23 cellular contexts compared by ENCODE assay signal in the genomic region with DNA sequence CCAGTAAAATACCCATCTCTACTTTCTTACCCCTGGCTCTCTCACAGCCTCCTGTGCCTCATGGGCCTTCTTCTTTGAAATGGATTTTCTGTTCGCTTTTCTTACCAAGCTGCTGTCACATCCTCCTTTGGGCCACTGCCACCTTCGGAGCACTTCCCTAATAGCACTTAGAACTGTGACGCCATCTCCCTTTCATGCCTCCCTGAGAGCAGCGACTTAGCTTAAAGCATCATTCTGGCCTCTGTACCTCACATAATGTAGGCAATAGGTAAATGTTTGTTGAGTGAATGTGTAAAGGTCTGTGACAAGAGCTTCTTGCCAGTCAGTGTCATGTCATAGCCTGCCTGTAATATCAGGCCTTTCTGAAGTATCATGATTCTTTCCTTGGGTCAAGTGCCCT.
DNase-seq lines count a peak whose midpoint lies in the region; ATAC-seq and TF ChIP-seq lines count a peak whose summit lies in the region.
"Had no signal": no experiment of that assay in that cellular context is flagged by ENCODE, and none has a peak within 500 bp of the region (broad histone marks: within the 10 kb centered on the region; RNA-seq: fewer than 3 reads in every experiment).

No MANE protein-coding gene starts in this region.

- peaks cover 47% of the 10 kb centered on the region for H3K4me1 ChIP-seq in Caco-2
- no peaks in the 10 kb centered on the region for H3K4me1 ChIP-seq in naive thymus-derived CD4-positive, alpha-beta T cell (ENCODE audit: control insufficient read depth in 2 of 2, insufficient read depth in 2 of 2, low read length in 2 of 2)

- H3K27ac ChIP-seq in naive thymus-derived CD4-positive, alpha-beta T cell (ENCODE audit: low read depth, low read length): no peak overlapping the region
- H3K27ac ChIP-seq: thoracic aorta had no signal

- peaks cover 47% of the 10 kb centered on the region for H3K36me3 Mint-ChIP-seq in Caco-2 (ENCODE audit: insufficient read depth, unreplicated experiment)
- H3K36me3 Mint-ChIP-seq in naive thymus-derived CD4-positive, alpha-beta T cell: no peaks in the 10 kb centered on the region
- no peaks in the 10 kb centered on the region for H3K36me3 Mint-ChIP-seq in chondrocyte (ENCODE audit: low read depth)
- H3K36me3 Mint-ChIP-seq: CD4-positive, alpha-beta memory T cell; stimulated activated effector memory CD8-positive, alpha-beta T cell treated with anti-CD3 and anti-CD28 coated beads, Interleukin-12 subunit alpha, Interleukin-12 subunit beta, amount 100 ng/mL, for 72 hours; T-cell had no signal

- H3K9me3 Mint-ChIP-seq in Caco-2 (ENCODE audit: unreplicated experiment) (no peaks in the 10 kb centered on the region), chondrocyte (ENCODE audit: low read depth) (no peaks in the 10 kb centered on the region)
- no peaks in the 10 kb centered on the region for H3K9me3 Mint-ChIP-seq in naive thymus-derived CD4-positive, alpha-beta T cell
- H3K9me3 Mint-ChIP-seq: activated T-cell treated with anti-CD3 and anti-CD28 coated beads, Interleukin-2, amount 50 U/mL, for 4 hours; CD4-positive, alpha-beta memory T cell; stimulated activated effector memory CD8-positive, alpha-beta T cell treated with anti-CD3 and anti-CD28 coated beads, Interleukin-12 subunit alpha, Interleukin-12 subunit beta, amount 100 ng/mL, for 72 hours; T-cell had no signal

- no peak for DNase-seq in Caco-2
- peak; percentile 48 for DNase-seq in MV-4-11 (lab: John Stamatoyannopoulos, UW)
- DNase-seq in Right ventricle myocardium superior: peak; percentile 62
- no peak for DNase-seq in naive thymus-derived CD4-positive, alpha-beta T cell
- no peak for DNase-seq in chondrocyte (ENCODE audit: low spot score)
- no peak for DNase-seq in stimulated activated naive CD8-positive, alpha-beta T cell treated with anti-CD3 and anti-CD28 coated beads, Interleukin-15, Interleukin-2, amounts not matched to agents 100 U/mL and 50 U/mL, for 24 hours
- DNase-seq: activated CD4-positive, alpha-beta T cell treated with anti-CD3 and anti-CD28 coated beads for 36 hours; activated naive CD4-positive, alpha-beta T cell; activated T-cell treated with anti-CD3 and anti-CD28 coated beads, Interleukin-2, amount 50 U/mL, for 4 hours; amniotic stem cell; CD4-positive, alpha-beta memory T cell; DMS53; GDM1; NCI-H1417; NCI-H510A treated with DMSO at 0.1 percent for 48 hours; NK-92 treated with Interleukin-12 subunit alpha and Interleukin-12 subunit beta, amount 100 ng/mL, for 24 hours; small intestine; stimulated activated CD4-positive, alpha-beta T cell treated with anti-CD3 and anti-CD28 coated beads, Interleukin-2, amount 100 ng/mL, for 24 hours had no signal

- H3K9me3 ChIP-seq in Caco-2: no peaks in the 10 kb centered on the region
- no peaks in the 10 kb centered on the region for H3K9me3 ChIP-seq in naive thymus-derived CD4-positive, alpha-beta T cell (ENCODE audit: control insufficient read depth in 2 of 3, low read length in 3 of 3)
- H3K9me3 ChIP-seq: thoracic aorta had no signal

- intact Hi-C loops in Caco-2 (cut with micrococcal nuclease; ENCODE audit: unreplicated experiment): no loop called here
- intact Hi-C loops in Right ventricle myocardium superior (cut with DNase I): loop anchor here (10.0 kb wide), 1 partner anchor 236 kb away; the partner anchor contains the start of genes NMBR and VTA1
- intact Hi-C loops in naive thymus-derived CD4-positive, alpha-beta T cell (cut with micrococcal nuclease): no loop called here

- H3K4me3 ChIP-seq in Caco-2 (ENCODE audit: low read depth, low read length): no peak overlapping the region
- no peak overlapping the region for H3K4me3 ChIP-seq in naive thymus-derived CD4-positive, alpha-beta T cell (ENCODE audit: low read length)
- H3K4me3 ChIP-seq: thoracic aorta had no signal

- H3K36me3 ChIP-seq in Caco-2 (ENCODE audit: control insufficient read depth, insufficient read depth, low read length): no peaks in the 10 kb centered on the region
- H3K36me3 ChIP-seq in naive thymus-derived CD4-positive, alpha-beta T cell (ENCODE audit: control insufficient read depth in 2 of 3, insufficient read depth in 3 of 3, low read length in 3 of 3): no peaks in the 10 kb centered on the region
- H3K36me3 ChIP-seq: thoracic aorta had no signal

- no peaks in the 10 kb centered on the region for H3K27me3 ChIP-seq in Caco-2 (replicated peaks; ENCODE audit: control insufficient read depth, insufficient read depth, low read length)
- no peaks in the 10 kb centered on the region for H3K27me3 ChIP-seq in naive thymus-derived CD4-positive, alpha-beta T cell (ENCODE audit: control insufficient read depth in 2 of 2, insufficient read depth in 2 of 2, low read length in 2 of 2)

- H3K27ac Mint-ChIP-seq in Caco-2 (ENCODE audit: unreplicated experiment) (peak overlapping the region; percentile 42), chondrocyte (ENCODE audit: unreplicated experiment) (no peak overlapping the region)
- H3K27ac Mint-ChIP-seq in naive thymus-derived CD4-positive, alpha-beta T cell: no peak overlapping the region
- H3K27ac Mint-ChIP-seq: activated CD4-positive, alpha-beta T cell treated with anti-CD3 and anti-CD28 coated beads for 36 hours; CD4-positive, alpha-beta memory T cell; stimulated activated effector memory CD8-positive, alpha-beta T cell treated with anti-CD3 and anti-CD28 coated beads, Interleukin-12 subunit alpha, Interleukin-12 subunit beta, amount 100 ng/mL, for 72 hours; T-cell had no signal

- H3K4me1 Mint-ChIP-seq in Caco-2 (ENCODE audit: low read depth, unreplicated experiment) (peaks cover 49% of the 10 kb centered on the region), chondrocyte (ENCODE audit: low read depth) (peaks cover 42% of the 10 kb centered on the region)
- H3K4me1 Mint-ChIP-seq in naive thymus-derived CD4-positive, alpha-beta T cell: peaks cover 0 to 12% (median 3%) of the 10 kb centered on the region in 7 donors
- H3K4me1 Mint-ChIP-seq: activated CD4-positive, alpha-beta T cell treated with anti-CD3 and anti-CD28 coated beads for 36 hours; stimulated activated effector memory CD8-positive, alpha-beta T cell treated with anti-CD3 and anti-CD28 coated beads, Interleukin-12 subunit alpha, Interleukin-12 subunit beta, amount 100 ng/mL, for 72 hours; T-cell had no signal

- no peak for TF ChIP-seq CTCF in Caco-2 (IDR thresholded peaks at IDR 0.05; ENCODE audit: insufficient read depth in 1 of 2, low read depth in 1 of 2, low read length in 1 of 2, severe bottlenecking in 1 of 2, unreplicated experiment in 1 of 2)
- no peak for TF ChIP-seq CTCF in chondrocyte (IDR thresholded peaks at IDR 0.05)

- H3K27me3 Mint-ChIP-seq in Caco-2 (ENCODE audit: insufficient read depth, unreplicated experiment): no peaks in the 10 kb centered on the region
- peaks cover 0 to 39% (median 0%) of the 10 kb centered on the region in 5 donors for H3K27me3 Mint-ChIP-seq in naive thymus-derived CD4-positive, alpha-beta T cell
- no peaks in the 10 kb centered on the region for H3K27me3 Mint-ChIP-seq in chondrocyte (ENCODE audit: low read depth)
- H3K27me3 Mint-ChIP-seq: T-cell had no signal

- BruUV-seq in Caco-2 (replicated peaks; lab: Mats Ljungman, UMichigan): no TSS peak

- CTCF ChIA-PET in Caco-2 (lab: Charles Lee): interaction anchor here (0.7 kb wide), 1 partner anchor 24 kb away, joined by 3 read pairs; no protein-coding TSS in a partner anchor
- CTCF ChIA-PET in naive thymus-derived CD4-positive, alpha-beta T cell (lab: Charles Lee): interaction anchor here (1.0 kb wide), 1 partner anchor 9 kb away, joined by 3 read pairs; no protein-coding TSS in a partner anchor

- no peak overlapping the region for H3K4me3 Mint-ChIP-seq in Caco-2 (ENCODE audit: unreplicated experiment)
- no peak overlapping the region for H3K4me3 Mint-ChIP-seq in naive thymus-derived CD4-positive, alpha-beta T cell
- H3K4me3 Mint-ChIP-seq in chondrocyte (ENCODE audit: unreplicated experiment): no peak overlapping the region
- H3K4me3 Mint-ChIP-seq: activated CD4-positive, alpha-beta T cell treated with anti-CD3 and anti-CD28 coated beads for 36 hours; activated T-cell treated with anti-CD3 and anti-CD28 coated beads, Interleukin-2, amount 50 U/mL, for 4 hours; CD4-positive, alpha-beta memory T cell; stimulated activated effector memory CD8-positive, alpha-beta T cell treated with anti-CD3 and anti-CD28 coated beads, Interleukin-12 subunit alpha, Interleukin-12 subunit beta, amount 100 ng/mL, for 72 hours; T-cell had no signal

- ATAC-seq in Right ventricle myocardium superior (ENCODE audit: poor library complexity) (no peak), HG03045 (IDR thresholded peaks at IDR 0.05; ENCODE audit: unreplicated experiment) (no peak), HG02938 (IDR thresholded peaks at IDR 0.05; ENCODE audit: unreplicated experiment) (no peak)
- peak; percentile 27 for ATAC-seq in naive thymus-derived CD4-positive, alpha-beta T cell
- ATAC-seq in stimulated activated naive CD8-positive, alpha-beta T cell treated with anti-CD3 and anti-CD28 coated beads, Interleukin-15, Interleukin-2, amounts not matched to agents 100 U/mL and 50 U/mL, for 24 hours: no peak
- ATAC-seq: activated CD4-positive, alpha-beta T cell treated with anti-CD3 and anti-CD28 coated beads for 36 hours; activated T-cell treated with anti-CD3 and anti-CD28 coated beads, Interleukin-2, amount 50 U/mL, for 4 hours; stimulated activated effector memory CD8-positive, alpha-beta T cell treated with anti-CD3 and anti-CD28 coated beads, Interleukin-12 subunit alpha, Interleukin-12 subunit beta, amount 100 ng/mL, for 72 hours; T-cell had no signal

- POLR2A ChIA-PET in Caco-2 (lab: Charles Lee): no interaction called here
- POLR2A ChIA-PET in naive thymus-derived CD4-positive, alpha-beta T cell (lab: Charles Lee): no interaction called here

Comparison
In these comparisons a context has a peak if more than half of its experiments do, and no peak if none do; other contexts are left out.
1. DNase-seq: peak in MV-4-11 (single experiment) and Right ventricle myocardium superior (single experiment); none in Caco-2 (0 of 2), naive thymus-derived CD4-positive, alpha-beta T cell (0 of 9), chondrocyte (single experiment) and stimulated activated naive CD8-positive, alpha-beta T cell treated with anti-CD3 and anti-CD28 coated beads, Interleukin-15, Interleukin-2, amounts not matched to agents 100 U/mL and 50 U/mL, for 24 hours (single experiment).